ENCODE assay signal across 20 cellular contexts in genomic region chr5:72152506-72152905, GRCh38. TPM values are rescaled to one million over a fixed set of nuclear protein-coding genes. Genes with fewer than 3 reads are reported as not detected.
DNase-seq lines count a peak whose midpoint lies in the region; TF ChIP-seq lines count a peak whose summit lies in the region.
"Had no signal": no experiment of that assay in that cellular context is flagged by ENCODE, and none has a peak within 500 bp of the region (broad histone marks: within the 10 kb centered on the region; RNA-seq: fewer than 3 reads in every experiment).

No MANE protein-coding gene starts in this region.

- no peaks in the 10 kb centered on the region for H3K9me3 Mint-ChIP-seq in type B pancreatic cell

- H3K79me2 ChIP-seq in hepatocyte = peaks cover 25% of the 10 kb centered on the region

- peak overlapping the region; percentile 9 for H3K27ac Mint-ChIP-seq in type B pancreatic cell
- H3K27ac Mint-ChIP-seq: activated naive CD8-positive, alpha-beta T cell had no signal

- H3K4me1 ChIP-seq in hepatocyte (ENCODE audit: insufficient read depth) (peaks cover 5% of the 10 kb centered on the region), BE2C (peaks cover 24% of the 10 kb centered on the region)

- no peaks in the 10 kb centered on the region for H3K36me3 ChIP-seq in hepatocyte (replicated peaks; ENCODE audit: insufficient read depth, low read depth)
- H3K36me3 ChIP-seq in BE2C = peaks cover 35% of the 10 kb centered on the region
- H3K36me3 ChIP-seq in WERI-Rb-1 = peaks cover 83% of the 10 kb centered on the region

- no peak overlapping the region for H3K4me2 ChIP-seq in hepatocyte
- H3K4me2 ChIP-seq: KMS-11 had no signal

- H3K36me3 Mint-ChIP-seq in type B pancreatic cell = peaks cover 28% of the 10 kb centered on the region
- H3K36me3 Mint-ChIP-seq: activated naive CD8-positive, alpha-beta T cell had no signal

- H3K9me2 ChIP-seq in hepatocyte (replicated peaks; ENCODE audit: insufficient read depth) = no peaks in the 10 kb centered on the region

- H3K27me3 ChIP-seq in hepatocyte (no peaks in the 10 kb centered on the region), BE2C (no peaks in the 10 kb centered on the region), WERI-Rb-1 (ENCODE audit: insufficient read depth, low read depth, severe bottlenecking) (no peaks in the 10 kb centered on the region)

- H4K20me1 ChIP-seq in hepatocyte (ENCODE audit: insufficient read depth, poor library complexity, severe bottlenecking) = no peaks in the 10 kb centered on the region

- no peak overlapping the region for H3K4me3 ChIP-seq in astrocyte of the spinal cord (ENCODE audit: low read depth, low read length)
- no peak overlapping the region for H3K4me3 ChIP-seq in hepatocyte
- no peak overlapping the region for H3K4me3 ChIP-seq in BE2C (ENCODE audit: low read depth, low read length)
- H3K4me3 ChIP-seq in WERI-Rb-1 (ENCODE audit: low read depth, low read length) = no peak overlapping the region
- H3K4me3 ChIP-seq: mucosa of descending colon had no signal

- peaks cover 37% of the 10 kb centered on the region for H3K4me1 Mint-ChIP-seq in type B pancreatic cell (ENCODE audit: unreplicated experiment)

- H3K27ac ChIP-seq in hepatocyte (peak overlapping the region; percentile 60), WERI-Rb-1 (no peak overlapping the region)
- H3K27ac ChIP-seq: KMS-11 had no signal

- no peaks in the 10 kb centered on the region for H3K27me3 Mint-ChIP-seq in type B pancreatic cell

- no peak overlapping the region for H3K4me3 Mint-ChIP-seq in type B pancreatic cell
- H3K4me3 Mint-ChIP-seq: activated naive CD8-positive, alpha-beta T cell had no signal

- in situ Hi-C loops in astrocyte of the spinal cord (cut with HindIII; ENCODE audit: low sequenced_read_pairs) = no loop called here

- H2AFZ ChIP-seq in hepatocyte = no peak overlapping the region

- WGBS in hepatocyte (ENCODE audit: low lambda C conversion rate, missing lambda C conversion rate) = 82% methylated on average over 9 of the region's 9 CpGs

- TF ChIP-seq CTCF in astrocyte of the spinal cord (IDR thresholded peaks at IDR 0.05; ENCODE audit: low read depth, low read length) (no peak), hepatocyte (IDR thresholded peaks at IDR 0.05; ENCODE audit: poor library complexity) (no peak), type B pancreatic cell (conservative IDR thresholded peaks at IDR 0.05) (no peak), BE2C (IDR thresholded peaks at IDR 0.05; ENCODE audit: low read depth, low read length) (no peak), WERI-Rb-1 (IDR thresholded peaks at IDR 0.05; ENCODE audit: low read depth, low read length) (no peak)

- H3K9me3 ChIP-seq in hepatocyte (ENCODE audit: low read depth) (no peaks in the 10 kb centered on the region), BE2C (no peaks in the 10 kb centered on the region), WERI-Rb-1 (ENCODE audit: severe bottlenecking) (no peaks in the 10 kb centered on the region)
- H3K9me3 ChIP-seq: mucosa of descending colon had no signal

- DNase-seq in HT1080 (ENCODE audit: low read depth) (peak; percentile 46), astrocyte of the spinal cord (ENCODE audit: low read depth, low spot score) (peak; percentile 66), hepatocyte (ENCODE audit: low spot score) (no peak), type B pancreatic cell (ENCODE audit: extremely low spot score, unreplicated experiment) (no peak), BE2C (no peak), WERI-Rb-1 (no peak)
- no peak for DNase-seq in activated CD4-positive, CD25-positive, alpha-beta regulatory T cell (lab: John Stamatoyannopoulos, UW)
- DNase-seq: activated CD4-positive, alpha-beta T cell treated with anti-CD3 and anti-CD28 coated beads, Interleukin-2, amount 50 U/mL, for 1 hour; C1 segment of cervical spinal cord; DMS53; hippocampal formation; mucosa of descending colon; NCI-H1694; NCI-H510A treated with DMSO at 0.1 percent for 48 hours; occipital lobe; SIG-M5; stimulated activated naive CD4-positive, alpha-beta T cell; T-helper 9 cell had no signal

RNA-seq across cellular contexts. Expression of gene MAP1B, which starts 45.2 kb away (rescaled TPM):
- 52.6 and 75.1 TPM in 2 replicates for total RNA-seq in HT1080 (2014; rRNA removed; shearing (Covaris generic))
- polyA plus RNA-seq in HT1080 (2015; cell fraction: cytosol; rRNA removed) = 24.7 and 34.0 TPM in 2 replicates
- polyA plus RNA-seq in HT1080 (2015; cell fraction: nucleus; rRNA removed) = 69.4 and 71.2 TPM in 2 replicates
- total RNA-seq in hepatocyte (40.8 and 82.4 TPM in 2 replicates), type B pancreatic cell (ENCODE audit: low replicate concordance) (66.2 and 124 TPM in 2 replicates)
- polyA plus RNA-seq in hepatocyte = 115 and 142 TPM in 2 replicates
- 127 TPM for polyA plus RNA-seq in BE2C (2012; ENCODE audit: insufficient read depth, insufficient read length, low read depth)

Comparison
In these comparisons a context has a peak if more than half of its experiments do, and no peak if none do; other contexts are left out.
1. DNase-seq: peak in HT1080 (single experiment) and astrocyte of the spinal cord (single experiment); none in hepatocyte (single experiment), type B pancreatic cell (single experiment), BE2C (single experiment), activated CD4-positive, CD25-positive, alpha-beta regulatory T cell (0 of 4) and WERI-Rb-1 (single experiment).